Comparison of ENCODE assay signal across 1 cellular context in genomic region chr12:69595689-69596088, GRCh38.
TF ChIP-seq lines count a peak whose summit lies in the region.

No MANE protein-coding gene starts in this region.

TF ChIP-seq in HepG2, 621 proteins besides CTCF, POLR2A, EP300 and RAD21:
- TF ChIP-seq ZC3H13 (CRISPR knock-in tag; IDR thresholded peaks at IDR 0.05) (no peak), SMYD3 (CRISPR knock-in tag; IDR thresholded peaks at IDR 0.05) (no peak), GATAD1 (CRISPR knock-in tag; IDR thresholded peaks at IDR 0.05) (no peak), ZNF790 (CRISPR knock-in tag; IDR thresholded peaks at IDR 0.05; ENCODE audit: borderline replicate concordance) (no peak), ARNT2 (CRISPR knock-in tag; IDR thresholded peaks at IDR 0.05; ENCODE audit: low read depth) (no peak), TEAD3 (CRISPR knock-in tag; optimal IDR thresholded peaks at IDR 0.05; ENCODE audit: borderline replicate concordance) (no peak), ZNF816 (CRISPR knock-in tag; IDR thresholded peaks at IDR 0.05; ENCODE audit: borderline replicate concordance) (no peak), SNAPC2 (CRISPR knock-in tag; IDR thresholded peaks at IDR 0.05) (no peak), XBP1 (CRISPR knock-in tag; IDR thresholded peaks at IDR 0.05) (no peak), SSRP1 (CRISPR knock-in tag; IDR thresholded peaks at IDR 0.05) (no peak), ZNF343 (CRISPR knock-in tag; IDR thresholded peaks at IDR 0.05) (no peak), MIER3 (CRISPR knock-in tag; IDR thresholded peaks at IDR 0.05; ENCODE audit: borderline replicate concordance) (no peak), HOXA7 (CRISPR knock-in tag; IDR thresholded peaks at IDR 0.05) (no peak), NFE2L1 (CRISPR knock-in tag; IDR thresholded peaks at IDR 0.05; ENCODE audit: borderline replicate concordance) (no peak), ARID4A (CRISPR knock-in tag; IDR thresholded peaks at IDR 0.05; ENCODE audit: borderline replicate concordance) (no peak), ZBTB37 (CRISPR knock-in tag; IDR thresholded peaks at IDR 0.05) (no peak), ZNF468 (CRISPR knock-in tag; IDR thresholded peaks at IDR 0.05) (no peak), SNAPC5 (CRISPR knock-in tag; IDR thresholded peaks at IDR 0.05; ENCODE audit: borderline replicate concordance) (no peak), ZNF543 (CRISPR knock-in tag; IDR thresholded peaks at IDR 0.05) (no peak)
